In genomic region chr17:58060596-58061191, GRCh38 we compare ENCODE assay signal across 12 cellular contexts. TPM values are rescaled to one million over a fixed set of nuclear protein-coding genes. Genes with fewer than 3 reads are reported as not detected.
DNase-seq lines count a peak whose midpoint lies in the region; ATAC-seq and TF ChIP-seq lines count a peak whose summit lies in the region.
"Had no signal": no experiment of that assay in that cellular context is flagged by ENCODE, and none has a peak within 500 bp of the region (broad histone marks: within the 10 kb centered on the region; RNA-seq: fewer than 3 reads in every experiment).

No MANE protein-coding gene starts in this region.

- no peaks in the 10 kb centered on the region for H3K36me3 ChIP-seq in lower lobe of right lung
- H3K36me3 ChIP-seq: colonic mucosa had no signal

- no peak overlapping the region for H3K4me3 ChIP-seq in lower lobe of right lung
- H3K4me3 ChIP-seq: colonic mucosa had no signal

- no peaks in the 10 kb centered on the region for H3K9me3 ChIP-seq in lower lobe of right lung
- H3K9me3 ChIP-seq: colonic mucosa had no signal

- no peaks in the 10 kb centered on the region for H3K27me3 ChIP-seq in lower lobe of right lung (ENCODE audit: low read depth)
- H3K27me3 ChIP-seq: colonic mucosa had no signal

- DNase-seq in A172 (ENCODE audit: low spot score) (peak; percentile 3), NCI-H1105 (lab: John Stamatoyannopoulos, UW) (peak; percentile 7), dermis blood vessel endothelial cell (peak; percentile 15), lower lobe of right lung (peak; percentile 55), T-helper 2 cell (no peak), mesothelial cell of epicardium (ENCODE audit: low spot score in 2 of 2, unreplicated experiment in 2 of 2) (no peak), OCI-M2 (lab: John Stamatoyannopoulos, UW; ENCODE audit: unreplicated experiment) (no peak)
- DNase-seq: colonic mucosa, NCI-H510A, T-helper 1 cell had no signal

- peaks cover 6% of the 10 kb centered on the region for H3K4me1 Mint-ChIP-seq in mesothelial cell of epicardium
- H3K4me1 Mint-ChIP-seq: neural crest cell had no signal

- no peak overlapping the region for H3K27ac ChIP-seq in lower lobe of right lung
- H3K27ac ChIP-seq: colonic mucosa had no signal

- H3K27me3 Mint-ChIP-seq in mesothelial cell of epicardium (ENCODE audit: low read depth): peaks cover 4% of the 10 kb centered on the region

- no peaks in the 10 kb centered on the region for H3K36me3 Mint-ChIP-seq in mesothelial cell of epicardium

- TF ChIP-seq CTCF in lower lobe of right lung (IDR thresholded peaks at IDR 0.05) (no peak), mesothelial cell of epicardium (IDR thresholded peaks at IDR 0.05; ENCODE audit: unreplicated experiment) (no peak)

- peaks cover 8% of the 10 kb centered on the region for H3K4me1 ChIP-seq in lower lobe of right lung
- H3K4me1 ChIP-seq: colonic mucosa had no signal

- H3K27ac Mint-ChIP-seq in mesothelial cell of epicardium: no peak overlapping the region

- intact Hi-C loops in lower lobe of right lung (cut with DNase I): no loop called here

- ATAC-seq in lower lobe of right lung: peak; percentile 18 to 40
- no peak for ATAC-seq in GM21390 (IDR thresholded peaks at IDR 0.05; ENCODE audit: unreplicated experiment)

- H3K4me3 Mint-ChIP-seq in mesothelial cell of epicardium: no peak overlapping the region
- H3K4me3 Mint-ChIP-seq: neural crest cell had no signal

- no peaks in the 10 kb centered on the region for H3K9me3 Mint-ChIP-seq in mesothelial cell of epicardium
- H3K9me3 Mint-ChIP-seq: neural crest cell had no signal

RNA-seq across cellular contexts. Expression of gene DYNLL2, which starts 22.5 kb away (rescaled TPM):
- 20.7 and 21.0 TPM in 2 replicates for total RNA-seq in A172 (2014; rRNA removed; shearing (Covaris generic))
- total RNA-seq in dermis blood vessel endothelial cell (12.6 and 17.2 TPM in 2 replicates), lower lobe of right lung (33.8 TPM), mesothelial cell of epicardium (43.3 to 44.3 TPM (median 43.5 TPM) in 3 replicates)

RNA-seq across cellular contexts. Expression of gene SRSF1, which starts 53.6 kb away (rescaled TPM):
- 501 and 612 TPM in 2 replicates for total RNA-seq in A172 (2014; rRNA removed; shearing (Covaris generic))
- total RNA-seq in dermis blood vessel endothelial cell (415 and 532 TPM in 2 replicates), lower lobe of right lung (159 TPM), mesothelial cell of epicardium (258 to 267 TPM (median 264 TPM) in 3 replicates)

Comparison
In these comparisons a context has a peak if more than half of its experiments do, and no peak if none do; other contexts are left out.
1. DNase-seq: peak in A172 (single experiment), NCI-H1105 (single experiment), dermis blood vessel endothelial cell (single experiment) and lower lobe of right lung (single experiment); none in T-helper 2 cell (0 of 5), mesothelial cell of epicardium (0 of 2) and OCI-M2 (single experiment).